In the genomic region with DNA sequence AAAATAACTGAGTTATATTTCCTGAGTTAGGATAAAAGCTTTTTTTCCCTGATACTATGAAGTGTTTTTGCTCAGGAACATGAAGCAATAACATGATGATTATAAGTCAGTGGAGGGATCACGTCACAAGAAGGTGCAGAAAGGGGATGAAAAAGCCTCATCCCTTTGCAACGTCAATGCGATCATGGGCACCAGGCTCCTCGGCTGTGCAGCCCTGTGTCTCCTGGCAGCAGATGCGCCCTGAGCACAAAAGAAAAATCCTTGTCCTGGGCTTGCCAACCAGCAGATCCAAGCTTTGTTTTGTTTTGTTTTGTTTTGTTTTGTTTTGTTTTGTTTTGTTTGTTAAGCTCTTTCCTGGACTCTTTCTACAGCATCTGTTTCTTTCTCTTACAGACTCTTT, we compare ENCODE assay signal across 17 cellular contexts.
A peak's percentile ranks its signal among the peaks of the same experiment; 100 is the strongest.
DNase-seq lines count a peak whose midpoint lies in the region; ATAC-seq, FAIRE-seq and TF ChIP-seq lines count a peak whose summit lies in the region.
"Had no signal": no experiment of that assay in that cellular context is flagged by ENCODE, and none has a peak within 500 bp of the region (broad histone marks: within the 10 kb centered on the region; RNA-seq: fewer than 3 reads in every experiment).

No MANE protein-coding gene starts in this region.

- WGBS in HepG2 (ENCODE audit: low lambda C conversion rate): 0% methylated on average over 5 of the region's 5 CpGs
- WGBS in right lobe of liver (ENCODE audit: insufficient coverage, low coverage, low lambda C conversion rate, missing lambda C conversion rate): 45% methylated on average over 5 of the region's 5 CpGs
- 6% methylated on average over 5 of the region's 5 CpGs for WGBS in thymus

- TF ChIP-seq RAD21 in HepG2 (CRISPR knock-in tag; IDR thresholded peaks at IDR 0.05): no peak

- intact Hi-C loops in HepG2 (cut with micrococcal nuclease; ENCODE audit: unreplicated experiment) (no loop called here), right lobe of liver (cut with DNase I) (no loop called here), OCI-LY7 (cut with micrococcal nuclease; ENCODE audit: unreplicated experiment) (no loop called here)

- CTCF ChIA-PET in HepG2 (lab: Yijun Ruan, JAX; ENCODE audit: low intra/inter-chr PET ratio, low total read pairs) (no interaction called here), OCI-LY7 (lab: Charles Lee; ENCODE audit: unreplicated experiment) (no interaction called here)

- H3K9ac ChIP-seq in HepG2 (ENCODE audit: insufficient read depth, low read depth, low read length): no peak overlapping the region

- H3K27ac ChIP-seq in HepG2 (ENCODE audit: extremely low read length, insufficient read depth, low read length): no peak overlapping the region
- H3K27ac ChIP-seq in right lobe of liver: no peak overlapping the region
- H3K27ac ChIP-seq in OCI-LY7 (ENCODE audit: low read depth, low read length, poor library complexity, severe bottlenecking): no peak overlapping the region
- H3K27ac ChIP-seq in thymus (ENCODE audit: low read depth): no peak overlapping the region

- no peaks in the 10 kb centered on the region for H3K9me2 ChIP-seq in OCI-LY7 (ENCODE audit: insufficient read depth, low read length)

- no peak for TF ChIP-seq CTCF in HepG2 (CRISPR knock-in tag; IDR thresholded peaks at IDR 0.05)
- no peak for TF ChIP-seq CTCF in right lobe of liver (IDR thresholded peaks at IDR 0.05)
- TF ChIP-seq CTCF in OCI-LY7 (conservative IDR thresholded peaks at IDR 0.05; ENCODE audit: low read length): no peak

- H3K9me3 ChIP-seq in HepG2 (ENCODE audit: low read length) (no peaks in the 10 kb centered on the region), right lobe of liver (no peaks in the 10 kb centered on the region), OCI-LY7 (ENCODE audit: low read length) (no peaks in the 10 kb centered on the region), thymus (ENCODE audit: control insufficient read depth) (no peaks in the 10 kb centered on the region)
- H3K9me3 ChIP-seq: BE2C had no signal

- H2AFZ ChIP-seq in HepG2 (ENCODE audit: low read length) (no peak overlapping the region), OCI-LY7 (ENCODE audit: low read length) (peak overlapping the region; percentile 43; the same call in 1 of the 2 replicates)

- H4K20me1 ChIP-seq in HepG2 (ENCODE audit: insufficient read depth, low read length): no peaks in the 10 kb centered on the region
- H4K20me1 ChIP-seq in OCI-LY7 (ENCODE audit: insufficient read depth, low read length): no peaks in the 10 kb centered on the region

- in situ Hi-C loops in HepG2 (cut with HindIII; ENCODE audit: extremely low pct_ligation_motif_present, low pct_unique_long_range_greater_than_20kb): no loop called here

- BruUV-seq in HepG2 (replicated peaks; lab: Mats Ljungman, UMichigan): no TSS peak
- no TSS peak for BruUV-seq in OCI-LY7 (replicated peaks; lab: Mats Ljungman, UMichigan)

- TF ChIP-seq POLR2A in HepG2 (IDR thresholded peaks at IDR 0.05; ENCODE audit: insufficient read depth in 1 of 2, low read depth in 2 of 2, low read length in 2 of 2) (no peak), right lobe of liver (IDR thresholded peaks at IDR 0.05) (no peak)

- H3K4me3 ChIP-seq in HepG2 (replicated peaks in 1 of 3; ENCODE audit: insufficient read depth in 1 of 3, low read depth in 2 of 3, low read length in 3 of 3): no peak overlapping the region
- H3K4me3 ChIP-seq in right lobe of liver: no peak overlapping the region
- H3K4me3 ChIP-seq in OCI-LY7 (ENCODE audit: low read depth, low read length, poor library complexity, severe bottlenecking): no peak overlapping the region
- peak overlapping the region; percentile 23 for H3K4me3 ChIP-seq in thymus (ENCODE audit: low read length)

- DNase-seq in HepG2 (ENCODE audit: low spot score): no peak
- DNase-seq in right lobe of liver: no peak
- no peak for DNase-seq in OCI-LY7 (ENCODE audit: low spot score)
- DNase-seq in cerebellar cortex (ENCODE audit: low spot score): peak; percentile 61
- DNase-seq in NCI-H1436 treated with DMSO at 0.1 percent for 48 hours (lab: John Stamatoyannopoulos, UW): no peak
- DNase-seq: BE2C; GOT3; head of caudate nucleus; left cardiac atrium; NCI-H187 treated with DMSO at 0.1 percent for 48 hours; stimulated activated CD4-positive, alpha-beta T cell treated with anti-CD3 and anti-CD28 coated beads, Interleukin-2, amount 100 ng/mL, for 48 hours; SW 1271 had no signal

- H3K79me2 ChIP-seq in HepG2 (ENCODE audit: insufficient read depth, low read length) (no peaks in the 10 kb centered on the region), OCI-LY7 (ENCODE audit: insufficient read depth, low read depth, low read length) (no peaks in the 10 kb centered on the region)

- 0 out of 5 replicates have a peak, but pooled peaks cover 0 to 4% of the 10 kb centered on the region in 2 experiments for H3K27me3 ChIP-seq in HepG2 (ENCODE audit: control insufficient read depth in 1 of 2, insufficient read depth in 2 of 2, low read length in 2 of 2)
- no peaks in the 10 kb centered on the region for H3K27me3 ChIP-seq in right lobe of liver
- no peaks in the 10 kb centered on the region for H3K27me3 ChIP-seq in thymus (ENCODE audit: control insufficient read depth, insufficient read depth)
- H3K27me3 ChIP-seq: BE2C had no signal

- FAIRE-seq in HepG2 (lab: Jason Lieb, UNC): no peak
- FAIRE-seq: endothelial cell of umbilical vein had no signal

- POLR2A ChIA-PET in HepG2 (lab: Yijun Ruan, JAX) (no interaction called here), OCI-LY7 (lab: Charles Lee) (interaction anchor here (0.7 to 1.6 kb wide), 2 partner anchors 14 to 166 kb away, joined by 3 to 7 read pairs; no protein-coding TSS in a partner anchor)

- H3K36me3 ChIP-seq in HepG2 (replicated peaks in 1 of 2; ENCODE audit: control insufficient read depth in 1 of 2, insufficient read depth in 2 of 2, low read length in 2 of 2) (no peaks in the 10 kb centered on the region), right lobe of liver (no peaks in the 10 kb centered on the region), OCI-LY7 (ENCODE audit: insufficient read depth, low read length) (no peaks in the 10 kb centered on the region), thymus (ENCODE audit: control insufficient read depth, insufficient read depth) (no peaks in the 10 kb centered on the region)
- H3K36me3 ChIP-seq: BE2C had no signal

- no peak for ATAC-seq in HepG2
- no peak for ATAC-seq in right lobe of liver
- ATAC-seq in GM19035 (IDR thresholded peaks at IDR 0.05; ENCODE audit: unreplicated experiment): no peak
- ATAC-seq in GM21390 (IDR thresholded peaks at IDR 0.05; ENCODE audit: unreplicated experiment): no peak
- ATAC-seq: left cardiac atrium; stimulated activated effector memory CD8-positive, alpha-beta T cell treated with anti-CD3 and anti-CD28 coated beads, Interleukin-12 subunit alpha, Interleukin-12 subunit beta, amount 100 ng/mL, for 72 hours had no signal

- H3K4me1 ChIP-seq in HepG2 (ENCODE audit: insufficient read depth, low read length) (no peaks in the 10 kb centered on the region), right lobe of liver (no peaks in the 10 kb centered on the region), OCI-LY7 (ENCODE audit: insufficient read depth, low read length, poor library complexity, severe bottlenecking) (no peaks in the 10 kb centered on the region), thymus (ENCODE audit: control insufficient read depth, insufficient read depth, low read length) (no peaks in the 10 kb centered on the region)
- H3K4me1 ChIP-seq: BE2C had no signal

- no peak for TF ChIP-seq EP300 in HepG2 (IDR thresholded peaks at IDR 0.05; ENCODE audit: low read depth in 2 of 2, low read length in 2 of 2)
- TF ChIP-seq EP300 in HepG2 (CRISPR knock-in tag; IDR thresholded peaks at IDR 0.05; ENCODE audit: borderline replicate concordance): no peak

- H3K4me2 ChIP-seq in HepG2 (ENCODE audit: low read depth, low read length): no peak overlapping the region
- H3K4me2 ChIP-seq in OCI-LY7 (ENCODE audit: low read length): peak overlapping the region; percentile 16; the same call in 1 of the 2 replicates

TF ChIP-seq in HepG2, 621 proteins besides CTCF, POLR2A, EP300 and RAD21:
- TF ChIP-seq CREB1 (IDR thresholded peaks at IDR 0.05) (0 out of 2 replicates have a peak, but pooled peaks have one; percentile 12), CREB1 (CRISPR knock-in tag; IDR thresholded peaks at IDR 0.05) (no peak), ZNF878 (CRISPR knock-in tag; IDR thresholded peaks at IDR 0.05) (no peak)
